9 cellular contexts compared by ENCODE assay signal in genomic region chr11:34266090-34266912, GRCh38.
DNase-seq lines count a peak whose midpoint lies in the region; ATAC-seq and TF ChIP-seq lines count a peak whose summit lies in the region.
"Had no signal": no experiment of that assay in that cellular context is flagged by ENCODE, and none has a peak within 500 bp of the region (broad histone marks: within the 10 kb centered on the region; RNA-seq: fewer than 3 reads in every experiment).

No MANE protein-coding gene starts in this region.

- H2AFZ ChIP-seq in ACC112 (ENCODE audit: low read length, unreplicated experiment): no peak overlapping the region

- DNase-seq in Kasumi-1 (lab: John Stamatoyannopoulos, UW) (peak; percentile 92), astrocyte of the spinal cord (ENCODE audit: low read depth, low spot score) (peak; percentile 98), lung (ENCODE audit: low spot score) (no peak), NCI-H2029 treated with DMSO at 0.1 percent for 48 hours (lab: John Stamatoyannopoulos, UW) (no peak), iPS-NIHi7 (ENCODE audit: extremely low spot score) (no peak)
- DNase-seq in stimulated activated CD4-positive, alpha-beta T cell treated with anti-CD3 and anti-CD28 coated beads, Interleukin-12 subunit alpha, Interleukin-12 subunit beta, amount 100 ng/mL, for 4 hours: no peak
- DNase-seq: NCI-H1105 treated with DMSO at 0.1 percent for 48 hours had no signal

- TF ChIP-seq CTCF in astrocyte of the spinal cord (IDR thresholded peaks at IDR 0.05; ENCODE audit: low read depth, low read length) (no peak), lung (IDR thresholded peaks at IDR 0.05; ENCODE audit: control extremely low read depth, extremely low read depth) (no peak)

- peak overlapping the region; percentile 1; the same call in 1 of the 2 replicates for H3K4me3 ChIP-seq in ACC112 (ENCODE audit: low read depth, low read length)
- H3K4me3 ChIP-seq in astrocyte of the spinal cord (ENCODE audit: low read depth, low read length): no peak overlapping the region
- H3K4me3 ChIP-seq in lung: no peak overlapping the region

- H3K4me1 ChIP-seq in ACC112 (ENCODE audit: control insufficient read depth, insufficient read depth, low read length, unreplicated experiment) (peaks cover 45% of the 10 kb centered on the region), lung (ENCODE audit: control insufficient read depth in 2 of 2, insufficient read depth in 2 of 2, low read length in 2 of 2) (peaks cover 3 to 7% of the 10 kb centered on the region in 2 donors)

- H3K79me2 ChIP-seq in ACC112 (ENCODE audit: control insufficient read depth, insufficient read depth, low read length, unreplicated experiment): peaks cover 3% of the 10 kb centered on the region

- no peaks in the 10 kb centered on the region for H3K9me3 ChIP-seq in lung (ENCODE audit: control insufficient read depth in 2 of 2, insufficient read depth in 1 of 2, low read length in 1 of 2)

- in situ Hi-C loops in astrocyte of the spinal cord (cut with HindIII; ENCODE audit: low sequenced_read_pairs): no loop called here

- peak overlapping the region; percentile 23 for H3K27ac ChIP-seq in ACC112 (ENCODE audit: low read depth, low read length)
- no peak overlapping the region for H3K27ac ChIP-seq in lung (ENCODE audit: low read depth in 1 of 2, low read length in 1 of 2)

- H3K36me3 ChIP-seq in ACC112 (ENCODE audit: insufficient read depth, low read length) (no peaks in the 10 kb centered on the region), lung (ENCODE audit: control insufficient read depth in 2 of 2, insufficient read depth in 2 of 2, low read length in 2 of 2) (no peaks in the 10 kb centered on the region)

- peak; percentile 30 for ATAC-seq in lung (ENCODE audit: insufficient read depth, low FRiP score)
- ATAC-seq in GM19324 (IDR thresholded peaks at IDR 0.05; ENCODE audit: low FRiP score, unreplicated experiment): no peak

- H3K27me3 ChIP-seq in ACC112 (ENCODE audit: insufficient read depth, low read length): no peaks in the 10 kb centered on the region
- H3K27me3 ChIP-seq in lung (ENCODE audit: control insufficient read depth, insufficient read depth): no peaks in the 10 kb centered on the region

- 32 to 56% methylated on average over 11 of the region's 11 CpGs for WGBS in lung, 2 donors

Comparison
In these comparisons a context has a peak if more than half of its experiments do, and no peak if none do; other contexts are left out.
1. DNase-seq: peak in Kasumi-1 (2 of 2) and astrocyte of the spinal cord (single experiment); none in lung (single experiment), NCI-H2029 treated with DMSO at 0.1 percent for 48 hours (single experiment), iPS-NIHi7 (single experiment) and stimulated activated CD4-positive, alpha-beta T cell treated with anti-CD3 and anti-CD28 coated beads, Interleukin-12 subunit alpha, Interleukin-12 subunit beta, amount 100 ng/mL, for 4 hours (single experiment).